ENCODE assay signal across 34 cellular contexts in genomic region chr16:7493133-7493532, GRCh38.
"Had no signal": no experiment of that assay in that cellular context is flagged by ENCODE, and none has a peak within 500 bp of the region (broad histone marks: within the 10 kb centered on the region; RNA-seq: fewer than 3 reads in every experiment).

No MANE protein-coding gene starts in this region.

- H3K27me3 ChIP-seq: MG63 had no signal

- DNase-seq: Karpas-422, Kasumi-1, MG63, MM.1S, MV-4-11, NCI-H1048, NCI-H1092, NCI-H1092 treated with DMSO at 0.1 percent for 48 hours, NCI-H1105, NCI-H1105 treated with DMSO at 0.1 percent for 48 hours, NCI-H1417, NCI-H1417 treated with DMSO at 0.1 percent for 48 hours, NCI-H1436, NCI-H1436 treated with DMSO at 0.1 percent for 48 hours, NCI-H146, NCI-H1694, NCI-H1694 treated with DMSO at 0.1 percent for 48 hours, NCI-H187, NCI-H187 treated with DMSO at 0.1 percent for 48 hours, NCI-H1930, NCI-H2029, NCI-H2029 treated with DMSO at 0.1 percent for 48 hours, NCI-H2081, NCI-H2081 treated with DMSO at 0.1 percent for 48 hours, NCI-H2107, NCI-H2171, NCI-H2171 treated with DMSO at 0.1 percent for 48 hours, NCI-H2227 treated with DMSO at 0.1 percent for 48 hours, NCI-H226, NCI-H345, NCI-H446, NCI-H446 treated with DMSO at 0.1 percent for 48 hours, NCI-H510A, NCI-H510A treated with DMSO at 0.1 percent for 48 hours had no signal

- H3K36me3 ChIP-seq: MG63 had no signal

- H3K9me3 ChIP-seq: MG63 had no signal

- H3K4me3 ChIP-seq: MG63 had no signal
